In the genomic region with DNA sequence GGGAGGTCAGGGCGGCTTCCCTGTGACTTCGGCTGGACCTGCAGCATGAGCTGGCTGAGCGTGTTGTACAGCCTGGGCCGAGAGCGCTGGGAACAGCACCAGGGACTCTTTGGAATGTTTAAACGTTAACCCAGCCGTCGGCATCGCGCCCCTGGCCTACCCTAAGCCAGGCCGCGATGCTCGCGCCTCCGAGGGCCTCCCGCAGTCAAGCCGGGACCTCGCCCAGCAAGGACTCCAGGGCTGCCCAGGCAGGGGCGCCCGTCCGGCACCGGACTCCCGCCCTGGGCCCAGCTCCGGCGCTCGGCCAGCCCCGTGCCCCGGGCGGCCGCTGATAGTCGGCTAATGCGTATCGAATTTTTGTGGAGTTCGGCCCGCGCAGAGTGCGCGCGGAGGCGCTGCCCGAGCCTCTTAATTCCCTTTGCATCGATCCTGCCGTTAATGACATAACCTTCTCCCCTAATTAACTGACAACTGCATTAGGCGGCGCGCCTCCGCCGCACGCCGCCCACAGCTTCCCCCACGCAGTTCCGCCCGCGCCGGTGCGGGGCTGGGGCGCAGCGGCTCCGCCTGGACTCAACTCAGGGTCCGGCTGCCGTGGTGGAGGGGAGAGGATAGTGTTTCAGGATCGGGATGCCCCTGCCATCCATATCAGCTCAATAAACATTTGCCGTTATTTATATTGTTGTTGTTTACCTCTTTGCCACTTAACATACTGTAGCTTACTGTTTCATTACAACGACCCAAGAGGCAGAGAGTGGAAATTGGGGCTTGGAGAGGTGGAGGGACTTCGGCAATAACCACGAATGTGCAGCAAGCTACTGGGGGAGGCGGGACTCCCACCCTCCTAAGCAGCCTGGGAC, we compare ENCODE assay signal across 8 cellular contexts. TPM values are rescaled to one million over a fixed set of nuclear protein-coding genes. Genes with fewer than 3 reads are reported as not detected.
DNase-seq lines count a peak whose midpoint lies in the region; ATAC-seq and TF ChIP-seq lines count a peak whose summit lies in the region.

No MANE protein-coding gene starts in this region.

- 4% methylated on average over 66 to 67 of the region's 67 CpGs for whole genome bisulfite sequencing in heart right ventricle, 2 donors

- H3K4me3 Mint-ChIP-seq in MCF 10A (ENCODE audit: unreplicated experiment), result no peak overlapping the region
- H3K4me3 Mint-ChIP-seq in activated T-cell treated with anti-CD3 and anti-CD28 coated beads, Interleukin-2, amount 50 U/mL, for 24 hours, result peak overlapping the region; percentile 25

- BruUV-seq in MCF 10A (replicated peaks; lab: Mats Ljungman, UMichigan), result no TSS peak

- H3K9me3 Mint-ChIP-seq in MCF 10A (ENCODE audit: unreplicated experiment), result no peaks in the 10 kb centered on the region
- H3K9me3 Mint-ChIP-seq in activated T-cell treated with anti-CD3 and anti-CD28 coated beads, Interleukin-2, amount 50 U/mL, for 24 hours, result no peaks in the 10 kb centered on the region

- POLR2A ChIA-PET in MCF 10A (lab: Yijun Ruan, JAX), result interaction anchor here (1.2 kb wide), 1 partner anchor 28 kb away, joined by 3 read pairs; a partner anchor contains a TSS

- H3K27me3 ChIP-seq in breast epithelium (no peaks in the 10 kb centered on the region), heart right ventricle (peaks cover 0 to 37% (median 3%) of the 10 kb centered on the region in 7 donors), parathyroid adenoma (ENCODE audit: control insufficient read depth, insufficient read depth, low read length) (no peaks in the 10 kb centered on the region)

- intact Hi-C loops in breast epithelium (cut with DNase I; ENCODE audit: low total_unique reads), result no loop called here
- intact Hi-C loops in MCF 10A (cut with micrococcal nuclease), result no loop called here
- intact Hi-C loops in heart right ventricle (cut with DNase I), result loop anchor here in 1 of 10 donors (5.0 kb wide), 1 partner anchor 35 kb away; no protein-coding TSS in a partner anchor

- H3K4me3 ChIP-seq in breast epithelium (peak overlapping the region; percentile 39 to 79 (median 54)), heart right ventricle (peak overlapping the region; percentile 30 to 73 (median 54)), parathyroid adenoma (ENCODE audit: low read depth, low read length) (peak overlapping the region; percentile 52)

- H3K27me3 Mint-ChIP-seq in MCF 10A (ENCODE audit: insufficient read depth, unreplicated experiment), result peaks cover 63% of the 10 kb centered on the region
- peaks cover 61% of the 10 kb centered on the region for H3K27me3 Mint-ChIP-seq in activated T-cell treated with anti-CD3 and anti-CD28 coated beads, Interleukin-2, amount 50 U/mL, for 24 hours

- CTCF ChIA-PET in MCF 10A (lab: Yijun Ruan, JAX), result interaction anchor here (0.6 to 11.1 kb wide), 4 partner anchors 19 to 510 kb away, joined by 3 to 113 read pairs (median 3); no protein-coding TSS in a partner anchor

- peak overlapping the region; percentile 92 for H3K4me2 ChIP-seq in parathyroid adenoma (ENCODE audit: low read length)

- H3K36me3 ChIP-seq in breast epithelium, result no peaks in the 10 kb centered on the region
- no peaks in the 10 kb centered on the region for H3K36me3 ChIP-seq in heart right ventricle
- no peaks in the 10 kb centered on the region for H3K36me3 ChIP-seq in parathyroid adenoma (ENCODE audit: control insufficient read depth, insufficient read depth, low read length)

- H3K36me3 Mint-ChIP-seq in MCF 10A (ENCODE audit: insufficient read depth, unreplicated experiment), result no peaks in the 10 kb centered on the region
- no peaks in the 10 kb centered on the region for H3K36me3 Mint-ChIP-seq in activated T-cell treated with anti-CD3 and anti-CD28 coated beads, Interleukin-2, amount 50 U/mL, for 24 hours (ENCODE audit: low read depth)

- H3K9me3 ChIP-seq in breast epithelium (no peaks in the 10 kb centered on the region), heart right ventricle (no peaks in the 10 kb centered on the region), parathyroid adenoma (ENCODE audit: control insufficient read depth, low read length) (no peaks in the 10 kb centered on the region)

- H3K9ac ChIP-seq in parathyroid adenoma, result peak overlapping the region; percentile 4

- no peak for TF ChIP-seq POLR2A in breast epithelium (IDR thresholded peaks at IDR 0.05)

- no peaks in the 10 kb centered on the region for H3K79me2 ChIP-seq in parathyroid adenoma

- H3K27ac Mint-ChIP-seq in MCF 10A (ENCODE audit: low read depth, unreplicated experiment), result no peak overlapping the region
- no peak overlapping the region for H3K27ac Mint-ChIP-seq in activated T-cell treated with anti-CD3 and anti-CD28 coated beads, Interleukin-2, amount 50 U/mL, for 24 hours

- H3K4me1 Mint-ChIP-seq in MCF 10A (ENCODE audit: insufficient read depth, unreplicated experiment), result no peaks in the 10 kb centered on the region
- H3K4me1 Mint-ChIP-seq in activated T-cell treated with anti-CD3 and anti-CD28 coated beads, Interleukin-2, amount 50 U/mL, for 24 hours (ENCODE audit: low read depth), result peaks cover 15% of the 10 kb centered on the region

- no peaks in the 10 kb centered on the region for H3K4me1 ChIP-seq in breast epithelium
- H3K4me1 ChIP-seq in heart right ventricle, result peaks cover 4 to 13% (median 13%) of the 10 kb centered on the region in 9 donors
- H3K4me1 ChIP-seq in parathyroid adenoma, result peaks cover 2% of the 10 kb centered on the region

- no peak for TF ChIP-seq CTCF in breast epithelium (IDR thresholded peaks at IDR 0.05)
- TF ChIP-seq CTCF in MCF 10A (IDR thresholded peaks at IDR 0.05; ENCODE audit: unreplicated experiment), result no peak
- peak in 2 of 9 donors; percentile 6 to 7 for TF ChIP-seq CTCF in heart right ventricle (IDR thresholded peaks at IDR 0.05)
- TF ChIP-seq CTCF in parathyroid adenoma (IDR thresholded peaks at IDR 0.05), result no peak

- DNase-seq in breast epithelium (ENCODE audit: low spot score in 2 of 2) (no peak), MCF 10A (ENCODE audit: unreplicated experiment) (no peak), heart right ventricle (peak; percentile 10 to 37)
- peak; percentile 36 for DNase-seq in activated T-cell treated with anti-CD3 and anti-CD28 coated beads, Interleukin-2, amount 50 U/mL, for 24 hours
- DNase-seq in activated CD4-positive, alpha-beta T cell treated with anti-CD3 and anti-CD28 coated beads, Interleukin-2, amount 50 U/mL, for 4 hours, result no peak

- no peak overlapping the region for H3K27ac ChIP-seq in breast epithelium
- peak overlapping the region in 7 of 10 donors; percentile 2 to 49 (median 35) for H3K27ac ChIP-seq in heart right ventricle
- no peak overlapping the region for H3K27ac ChIP-seq in parathyroid adenoma

- H2AFZ ChIP-seq in parathyroid adenoma, result peak overlapping the region; percentile 97

- ATAC-seq in heart right ventricle, result peak; percentile 71 to 89 (median 84)
- ATAC-seq in HG02571 (IDR thresholded peaks at IDR 0.05; ENCODE audit: unreplicated experiment), result no peak
- no peak for ATAC-seq in HG03457 (IDR thresholded peaks at IDR 0.05; ENCODE audit: unreplicated experiment)

RNA-seq across cellular contexts. Expression of a gene that starts 28.8 kb away (rescaled TPM):
- total RNA-seq in breast epithelium (10 to 100 TPM; 15.0 to 31.3 (median 22.0) TPM), MCF 10A (2022) (49.7 and 67.1 TPM in 2 replicates), heart right ventricle (10 to 100 TPM; 14.6 to 23.0 (median 17.8) TPM)
- polyA plus RNA-seq in heart right ventricle, result 10 to 100 TPM; 10.5 to 12.9 TPM

RNA-seq across cellular contexts. Expression of a gene that starts 32.5 kb away (rescaled TPM):
- total RNA-seq in breast epithelium, result not detected
- not detected in 2 replicates for total RNA-seq in MCF 10A (2022)
- 1 to 10 TPM in 1 of 10 donors, under 1 TPM in 8, not detected in 1; 0.15 to 1.7 (median 0.87) TPM for total RNA-seq in heart right ventricle
- polyA plus RNA-seq in heart right ventricle, result 1 to 10 TPM in 1 of 2 donors, under 1 TPM in 1; 0.59 to 1.4 TPM

Comparison
In these comparisons a context has a peak if more than half of its experiments do, and no peak if none do; other contexts are left out.
1. DNase-seq: peak in activated T-cell treated with anti-CD3 and anti-CD28 coated beads, Interleukin-2, amount 50 U/mL, for 24 hours (single experiment) and heart right ventricle (2 of 2); none in breast epithelium (0 of 2), MCF 10A (single experiment) and activated CD4-positive, alpha-beta T cell treated with anti-CD3 and anti-CD28 coated beads, Interleukin-2, amount 50 U/mL, for 4 hours (0 of 2).
2. H3K27ac ChIP-seq: peak in heart right ventricle (7 of 10); none in breast epithelium (0 of 2) and parathyroid adenoma (single experiment).
3. ATAC-seq: peak in heart right ventricle (8 of 8); none in HG02571 (single experiment) and HG03457 (single experiment).
4. Peak in every context shown above with its lines, with median percentiles within 50 percentile points of each other: H3K4me3 ChIP-seq.